In genomic region chr5:123949043-123949804, GRCh38 we compare ENCODE assay signal across 27 cellular contexts.
A peak's percentile ranks its signal among the peaks of the same experiment; 100 is the strongest.
DNase-seq lines count a peak whose midpoint lies in the region; ATAC-seq, FAIRE-seq and TF ChIP-seq lines count a peak whose summit lies in the region.
"Had no signal": no experiment of that assay in that cellular context is flagged by ENCODE, and none has a peak within 500 bp of the region (broad histone marks: within the 10 kb centered on the region; RNA-seq: fewer than 3 reads in every experiment).

No MANE protein-coding gene starts in this region.

- H3K27ac ChIP-seq in right cardiac atrium (ENCODE audit: low read length) (no peak overlapping the region), heart left ventricle (no peak overlapping the region), kidney (ENCODE audit: low read depth in 2 of 2, low read length in 2 of 2) (no peak overlapping the region), neural cell (ENCODE audit: low read length) (peak overlapping the region; percentile 46), trophoblast cell (ENCODE audit: low read depth, low read length) (no peak overlapping the region)
- H3K27ac ChIP-seq: 22Rv1, A549, BLaER1 had no signal

- H2BK120ac ChIP-seq in trophoblast cell (ENCODE audit: insufficient read depth, low read length, poor library complexity), result no peak overlapping the region

- no peaks in the 10 kb centered on the region for H3F3A ChIP-seq in neural cell (ENCODE audit: insufficient read depth, low read length, poor library complexity, severe bottlenecking)

- no peak overlapping the region for H3K4me3 ChIP-seq in right cardiac atrium (ENCODE audit: low read length)
- no peak overlapping the region for H3K4me3 ChIP-seq in heart left ventricle
- no peak overlapping the region for H3K4me3 ChIP-seq in kidney (ENCODE audit: low read length in 2 of 2)
- H3K4me3 ChIP-seq in neural cell (ENCODE audit: low read length), result no peak overlapping the region
- H3K4me3 ChIP-seq in trophoblast cell (ENCODE audit: low read depth, low read length), result no peak overlapping the region
- H3K4me3 ChIP-seq: A549, BLaER1 had no signal

- H4K8ac ChIP-seq in trophoblast cell (ENCODE audit: low read depth, low read length), result no peak overlapping the region

- peak overlapping the region; percentile 5 for H4K91ac ChIP-seq in trophoblast cell (ENCODE audit: low read depth, low read length)

- H4K12ac ChIP-seq in trophoblast cell (ENCODE audit: low read depth, low read length), result no peak overlapping the region

- no peak for ATAC-seq in right cardiac atrium
- ATAC-seq in heart left ventricle, result no peak
- ATAC-seq in GM19328 (IDR thresholded peaks at IDR 0.05; ENCODE audit: unreplicated experiment), result no peak
- ATAC-seq: A549 had no signal

- H3K36me3 ChIP-seq in heart left ventricle, result no peaks in the 10 kb centered on the region
- no peaks in the 10 kb centered on the region for H3K36me3 ChIP-seq in kidney (ENCODE audit: control insufficient read depth in 1 of 2, insufficient read depth in 2 of 2, low read length in 2 of 2)
- H3K36me3 ChIP-seq in neural cell (ENCODE audit: insufficient read depth, low read length), result no peaks in the 10 kb centered on the region
- no peaks in the 10 kb centered on the region for H3K36me3 ChIP-seq in trophoblast cell (ENCODE audit: control insufficient read depth in 1 of 2, insufficient read depth in 2 of 2, low read length in 2 of 2)
- H3K36me3 ChIP-seq: BE2C, BLaER1 had no signal

- no peak for TF ChIP-seq CTCF in heart left ventricle (IDR thresholded peaks at IDR 0.05)
- no peak for TF ChIP-seq CTCF in kidney (IDR thresholded peaks at IDR 0.05; ENCODE audit: borderline replicate concordance, extremely low read depth, insufficient read depth)
- no peak for TF ChIP-seq CTCF in neural cell (IDR thresholded peaks at IDR 0.05; ENCODE audit: poor library complexity, severe bottlenecking)

- no peaks in the 10 kb centered on the region for H3K9me2 ChIP-seq in neural cell (ENCODE audit: insufficient read depth, low read length)

- no peak overlapping the region for H3K23ac ChIP-seq in trophoblast cell (ENCODE audit: low read length)

- H2AK5ac ChIP-seq in trophoblast cell (ENCODE audit: low read length), result no peak overlapping the region

- no peak for TF ChIP-seq EP300 in neural cell (conservative IDR thresholded peaks at IDR 0.05; ENCODE audit: poor library complexity, severe bottlenecking)

- no peak overlapping the region for H2BK12ac ChIP-seq in trophoblast cell (ENCODE audit: low read length)

- H3K27me3 ChIP-seq in right cardiac atrium (ENCODE audit: control insufficient read depth, insufficient read depth) (no peaks in the 10 kb centered on the region), heart left ventricle (no peaks in the 10 kb centered on the region), neural cell (ENCODE audit: insufficient read depth, low read depth, low read length) (no peaks in the 10 kb centered on the region), trophoblast cell (ENCODE audit: insufficient read depth, low read length) (no peaks in the 10 kb centered on the region)
- H3K27me3 ChIP-seq: BE2C, BLaER1 had no signal

- no peak for TF ChIP-seq POLR2A in heart left ventricle (IDR thresholded peaks at IDR 0.05)

- H2BK5ac ChIP-seq in trophoblast cell (ENCODE audit: low read depth, low read length, poor library complexity), result no peak overlapping the region

- no peak overlapping the region for H3K18ac ChIP-seq in trophoblast cell (ENCODE audit: low read length)

- no peak overlapping the region for H3K9ac ChIP-seq in kidney (ENCODE audit: low read length in 2 of 2)
- H3K9ac ChIP-seq in neural cell (ENCODE audit: low read length), result no peak overlapping the region
- no peak overlapping the region for H3K9ac ChIP-seq in trophoblast cell (ENCODE audit: low read length)
- H3K9ac ChIP-seq: BLaER1 had no signal

- no peak for TF ChIP-seq RAD21 in neural cell (conservative IDR thresholded peaks at IDR 0.05)

- H3K9me3 ChIP-seq in right cardiac atrium (ENCODE audit: control insufficient read depth, low read length), result no peaks in the 10 kb centered on the region
- no peaks in the 10 kb centered on the region for H3K9me3 ChIP-seq in heart left ventricle
- H3K9me3 ChIP-seq in kidney (ENCODE audit: control insufficient read depth in 1 of 2, low read length in 2 of 2), result no peaks in the 10 kb centered on the region
- H3K9me3 ChIP-seq in neural cell (ENCODE audit: low read length), result no peaks in the 10 kb centered on the region
- peaks cover 1% of the 10 kb centered on the region for H3K9me3 ChIP-seq in trophoblast cell (ENCODE audit: insufficient read depth, low read depth, low read length)
- H3K9me3 ChIP-seq: A549, BE2C had no signal

- 97% methylated on average over 32 of the region's 32 CpGs for WGBS in right cardiac atrium
- 95 to 98% (median 97%) methylated on average over 15 to 32 of the region's 32 CpGs for WGBS in heart left ventricle, 4 donors
- no CpG with 5 or more reads among the region's 32 CpGs for WGBS in trophoblast cell (ENCODE audit: extremely low coverage, insufficient coverage, insufficient read length)

- no peaks in the 10 kb centered on the region for H4K20me1 ChIP-seq in neural cell (ENCODE audit: insufficient read depth)
- H4K20me1 ChIP-seq: BLaER1 had no signal

- H3K4me1 ChIP-seq in right cardiac atrium (ENCODE audit: control insufficient read depth, insufficient read depth, low read length), result no peaks in the 10 kb centered on the region
- no peaks in the 10 kb centered on the region for H3K4me1 ChIP-seq in heart left ventricle
- no peaks in the 10 kb centered on the region for H3K4me1 ChIP-seq in kidney (ENCODE audit: control insufficient read depth in 1 of 2, insufficient read depth in 1 of 2, low read depth in 1 of 2, low read length in 2 of 2)
- no peaks in the 10 kb centered on the region for H3K4me1 ChIP-seq in trophoblast cell (ENCODE audit: control insufficient read depth in 1 of 2, insufficient read depth in 2 of 2, low read length in 2 of 2)
- H3K4me1 ChIP-seq: A549, BLaER1 had no signal

- no peaks in the 10 kb centered on the region for H3K79me1 ChIP-seq in trophoblast cell (ENCODE audit: low read length)

- no peak for FAIRE-seq in kidney (lab: Jason Lieb, UNC)
- FAIRE-seq: A549, G401.6, GM12891, GM19239 had no signal

- intact Hi-C loops in right cardiac atrium (cut with DNase I) (no loop called here), heart left ventricle (cut with DNase I) (loop anchor here in 1 of 10 donors (10.0 kb wide), 1 partner anchor 696 kb away; no protein-coding TSS in a partner anchor), kidney (cut with DNase I) (no loop called here)

- no peak overlapping the region for H3K4me2 ChIP-seq in neural cell (ENCODE audit: low read length)
- no peak overlapping the region for H3K4me2 ChIP-seq in trophoblast cell (ENCODE audit: low read length)
- H3K4me2 ChIP-seq: A549, BLaER1 had no signal

- H3K79me2 ChIP-seq in neural cell (replicated peaks; ENCODE audit: insufficient read depth, low read length), result no peaks in the 10 kb centered on the region
- H3K79me2 ChIP-seq in trophoblast cell (ENCODE audit: control insufficient read depth, insufficient read depth, low read length, poor library complexity), result no peaks in the 10 kb centered on the region

- DNase-seq in right cardiac atrium, result peak; percentile 8 to 51 (median 33)
- DNase-seq in heart left ventricle, result no peak
- peak; percentile 49 for DNase-seq in kidney
- no peak for DNase-seq in trophoblast cell
- no peak for DNase-seq in NOMO-1 treated with DMSO at 0.1 percent for 48 hours (lab: John Stamatoyannopoulos, UW; ENCODE audit: unreplicated experiment)
- DNase-seq: ACHN; BE2C; C1 segment of cervical spinal cord; CD4-positive, alpha-beta memory T cell; CD4-positive, CD25-positive, alpha-beta regulatory T cell; CD8-positive, alpha-beta memory T cell; COR-L47; DMS 273 treated with DMSO at 0.1 percent for 48 hours; DMS153; DMS53; DMS79; DND-41; EL; GF-D8 had no signal

- H2AFZ ChIP-seq in neural cell (ENCODE audit: low read depth, low read length) (no peak overlapping the region), trophoblast cell (ENCODE audit: insufficient read depth, low read length, poor library complexity) (no peak overlapping the region)

- no peak overlapping the region for H3K14ac ChIP-seq in trophoblast cell (ENCODE audit: low read length)

- no peak overlapping the region for H3K4ac ChIP-seq in trophoblast cell (ENCODE audit: low read depth, low read length)

TF ChIP-seq in neural cell, 6 proteins besides CTCF, POLR2A, EP300 and RAD21:
- TF ChIP-seq EZH2 (IDR thresholded peaks at IDR 0.05; ENCODE audit: borderline replicate concordance, insufficient read depth, low read length, poor library complexity, severe bottlenecking) (no peak), SMC3 (conservative IDR thresholded peaks at IDR 0.05; ENCODE audit: poor library complexity) (no peak), TAF1 (IDR thresholded peaks at IDR 0.05; ENCODE audit: low read depth) (no peak), REST (IDR thresholded peaks at IDR 0.05; ENCODE audit: borderline replicate concordance) (no peak), MXI1 (conservative IDR thresholded peaks at IDR 0.05; ENCODE audit: poor library complexity, severe bottlenecking) (no peak), POLR2AphosphoS5 (IDR thresholded peaks at IDR 0.05) (no peak)

Comparison
In these comparisons a context has a peak if more than half of its experiments do, and no peak if none do; other contexts are left out.
1. DNase-seq: peak in right cardiac atrium (3 of 3) and kidney (single experiment); none in heart left ventricle (0 of 5), trophoblast cell (0 of 2) and NOMO-1 treated with DMSO at 0.1 percent for 48 hours (single experiment).